Comparison of ENCODE assay signal across 1 cellular context in the genomic region with DNA sequence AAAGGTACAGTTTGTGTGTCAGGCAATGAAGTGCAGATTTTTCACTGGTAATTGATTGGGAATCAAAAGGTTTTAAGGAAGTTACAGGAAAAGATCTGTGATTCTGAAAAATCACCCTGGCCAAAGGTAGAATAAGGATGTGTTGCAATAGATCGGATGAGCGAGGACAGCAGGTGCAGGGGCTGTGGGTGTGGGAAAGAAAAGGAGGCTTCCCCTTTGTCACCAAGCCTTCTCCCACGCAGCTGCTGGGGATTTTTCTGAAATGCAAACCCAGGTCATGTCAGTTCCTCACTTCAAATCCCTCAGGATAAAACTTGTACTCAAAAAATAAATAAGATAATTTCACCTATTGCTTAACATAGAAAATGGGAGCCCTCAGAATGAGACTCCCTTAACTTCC.
A peak's percentile ranks its signal among the peaks of the same experiment; 100 is the strongest.
TF ChIP-seq lines count a peak whose summit lies in the region.

No MANE protein-coding gene starts in this region.

TF ChIP-seq in GM12878, 131 proteins besides CTCF, POLR2A, EP300 and RAD21 (continued from another document):
- TF ChIP-seq CEBPB (IDR thresholded peaks at IDR 0.05; ENCODE audit: borderline replicate concordance in 1 of 2, low read depth in 2 of 2, low read length in 2 of 2): peak; percentile 58 to 61; a peak in 1 of 4 replicates
- no peak for TF ChIP-seq HDGF (IDR thresholded peaks at IDR 0.05)
- TF ChIP-seq, protein P1, sequence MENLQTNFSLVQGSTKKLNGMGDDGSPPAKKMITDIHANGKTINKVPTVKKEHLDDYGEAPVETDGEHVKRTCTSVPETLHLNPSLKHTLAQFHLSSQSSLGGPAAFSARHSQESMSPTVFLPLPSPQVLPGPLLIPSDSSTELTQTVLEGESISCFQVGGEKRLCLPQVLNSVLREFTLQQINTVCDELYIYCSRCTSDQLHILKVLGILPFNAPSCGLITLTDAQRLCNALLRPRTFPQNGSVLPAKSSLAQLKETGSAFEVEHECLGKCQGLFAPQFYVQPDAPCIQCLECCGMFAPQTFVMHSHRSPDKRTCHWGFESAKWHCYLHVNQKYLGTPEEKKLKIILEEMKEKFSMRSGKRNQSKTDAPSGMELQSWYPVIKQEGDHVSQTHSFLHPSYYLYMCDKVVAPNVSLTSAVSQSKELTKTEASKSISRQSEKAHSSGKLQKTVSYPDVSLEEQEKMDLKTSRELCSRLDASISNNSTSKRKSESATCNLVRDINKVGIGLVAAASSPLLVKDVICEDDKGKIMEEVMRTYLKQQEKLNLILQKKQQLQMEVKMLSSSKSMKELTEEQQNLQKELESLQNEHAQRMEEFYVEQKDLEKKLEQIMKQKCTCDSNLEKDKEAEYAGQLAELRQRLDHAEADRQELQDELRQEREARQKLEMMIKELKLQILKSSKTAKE (IDR thresholded peaks at IDR 0.05; ENCODE audit: low read depth, poor library complexity, severe bottlenecking): no peak
- no peak for TF ChIP-seq NFXL1 (IDR thresholded peaks at IDR 0.05; ENCODE audit: borderline replicate concordance)
- TF ChIP-seq BCL11A (IDR thresholded peaks at IDR 0.05; ENCODE audit: low read depth, low read length): 0 out of 2 replicates have a peak, but pooled peaks have one; percentile 17
- TF ChIP-seq CHD1 (IDR thresholded peaks at IDR 0.05; ENCODE audit: low read depth, low read length): no peak
- TF ChIP-seq GATAD2B (conservative IDR thresholded peaks at IDR 0.05; ENCODE audit: low read depth): peak; percentile 64
- no peak for TF ChIP-seq SIN3A (IDR thresholded peaks at IDR 0.05; ENCODE audit: low read depth, low read length)
- no peak for TF ChIP-seq SIX5 (IDR thresholded peaks at IDR 0.05; ENCODE audit: low read depth, low read length, severe bottlenecking)
- no peak; the same call in 1 of the 2 replicates for TF ChIP-seq TBL1XR1 (IDR thresholded peaks at IDR 0.05; ENCODE audit: low read depth, low read length)
- TF ChIP-seq HDAC2 (IDR thresholded peaks at IDR 0.05): no peak
- TF ChIP-seq PML (IDR thresholded peaks at IDR 0.05; ENCODE audit: low read length): no peak
- no peak for TF ChIP-seq SMAD1 (IDR thresholded peaks at IDR 0.05; ENCODE audit: low read depth, partially characterized antibody)
- no peak for TF ChIP-seq MEF2A (IDR thresholded peaks at IDR 0.05; ENCODE audit: insufficient read depth, low read depth, low read length)
- TF ChIP-seq SMARCA5 (IDR thresholded peaks at IDR 0.05): no peak
- no peak for TF ChIP-seq E4F1 (IDR thresholded peaks at IDR 0.05; ENCODE audit: borderline replicate concordance, partially characterized antibody)
- TF ChIP-seq CBFB (IDR thresholded peaks at IDR 0.05; ENCODE audit: low read depth): no peak
- TF ChIP-seq USF1 (IDR thresholded peaks at IDR 0.05; ENCODE audit: borderline replicate concordance, extremely low read length, insufficient read depth, low read depth, low read length): no peak
